ENCODE assay signal across 8 cellular contexts in genomic region chr20:53872561-53873248, GRCh38.
A peak's percentile ranks its signal among the peaks of the same experiment; 100 is the strongest.
DNase-seq lines count a peak whose midpoint lies in the region; ATAC-seq, FAIRE-seq and TF ChIP-seq lines count a peak whose summit lies in the region.

No MANE protein-coding gene starts in this region.

- no peaks in the 10 kb centered on the region for H3K79me2 ChIP-seq in keratinocyte (ENCODE audit: control insufficient read depth, insufficient read depth, low read length)

- dilution Hi-C loops in keratinocyte (cut with MboI; ENCODE audit: extremely low pct_ligation_motif_present, low sequenced_read_pairs), result no loop called here

- H3K9me1 ChIP-seq in keratinocyte (ENCODE audit: control insufficient read depth, extremely low read depth, insufficient read depth, low read length), result no peaks in the 10 kb centered on the region

- no peak for FAIRE-seq in keratinocyte (lab: Jason Lieb, UNC)

- H3K4me3 ChIP-seq in HL-60 (replicated peaks; ENCODE audit: insufficient read depth, low read length), result no peak overlapping the region
- H3K4me3 ChIP-seq in keratinocyte (ENCODE audit: control insufficient read depth in 2 of 3, extremely low read depth in 1 of 3, insufficient read depth in 2 of 3, low read depth in 1 of 3, low read length in 3 of 3), result peak overlapping the region in 1 of 3 experiments; percentile 11

- peaks cover 38% of the 10 kb centered on the region for H3K4me1 ChIP-seq in keratinocyte (ENCODE audit: control insufficient read depth, extremely low read depth, insufficient read depth, low read length)

- ATAC-seq in GM18861 (IDR thresholded peaks at IDR 0.05; ENCODE audit: unreplicated experiment), result peak; percentile 36
- ATAC-seq in activated T-cell treated with anti-CD3 and anti-CD28 coated beads, Interleukin-2, amount 50 U/mL, for 4 hours, result peak; percentile 44 to 46
- no peak for ATAC-seq in GM21576 (IDR thresholded peaks at IDR 0.05; ENCODE audit: unreplicated experiment)
- ATAC-seq in GM18870 (IDR thresholded peaks at IDR 0.05; ENCODE audit: unreplicated experiment), result no peak

- no peaks in the 10 kb centered on the region for H4K20me1 ChIP-seq in keratinocyte (ENCODE audit: control insufficient read depth, extremely low read depth, insufficient read depth, low read length)

- no peaks in the 10 kb centered on the region for H3K36me3 ChIP-seq in keratinocyte (ENCODE audit: control insufficient read depth in 2 of 2, extremely low read depth in 1 of 2, insufficient read depth in 2 of 2, low read length in 2 of 2)

- peak overlapping the region; percentile 86 for H2AFZ ChIP-seq in keratinocyte (ENCODE audit: control insufficient read depth, low read length)

- H3K36me3 Mint-ChIP-seq in activated T-cell treated with anti-CD3 and anti-CD28 coated beads, Interleukin-2, amount 50 U/mL, for 4 hours (ENCODE audit: insufficient read depth), result no peaks in the 10 kb centered on the region

- H3K27me3 Mint-ChIP-seq in activated T-cell treated with anti-CD3 and anti-CD28 coated beads, Interleukin-2, amount 50 U/mL, for 4 hours (ENCODE audit: low read depth), result no peaks in the 10 kb centered on the region

- DNase-seq in HL-60 (ENCODE audit: low read depth in 1 of 2, low spot score in 1 of 2) (no peak), keratinocyte (ENCODE audit: low read depth, low spot score) (no peak), NCI-H524 treated with DMSO at 0.1 percent for 48 hours (lab: John Stamatoyannopoulos, UW) (no peak), midbrain (lab: John Stamatoyannopoulos, UW) (no peak)
- peak; percentile 24 for DNase-seq in activated T-cell treated with anti-CD3 and anti-CD28 coated beads, Interleukin-2, amount 50 U/mL, for 4 hours

- TF ChIP-seq CTCF in HL-60 (IDR thresholded peaks at IDR 0.05; ENCODE audit: insufficient read depth, low read length) (no peak), keratinocyte (optimal IDR thresholded peaks at IDR 0.05 in 1 of 3, IDR thresholded peaks at IDR 0.05 in 1 of 3, conservative IDR thresholded peaks at IDR 0.05 in 1 of 3; ENCODE audit: extremely low read depth in 1 of 3, insufficient read depth in 2 of 3, low read length in 3 of 3) (no peak)

- H3K4me3 Mint-ChIP-seq in activated T-cell treated with anti-CD3 and anti-CD28 coated beads, Interleukin-2, amount 50 U/mL, for 4 hours, result peak overlapping the region; percentile 83

- peak overlapping the region; percentile 76 for H3K4me2 ChIP-seq in keratinocyte (ENCODE audit: control insufficient read depth, extremely low read depth, insufficient read depth, low read depth, low read length)

- no peaks in the 10 kb centered on the region for H3K27me3 ChIP-seq in HL-60 (ENCODE audit: insufficient read depth, poor library complexity, severe bottlenecking)
- no peaks in the 10 kb centered on the region for H3K27me3 ChIP-seq in keratinocyte (ENCODE audit: control insufficient read depth, extremely low read depth, insufficient read depth, low read length)

- no peaks in the 10 kb centered on the region for H3K9me3 ChIP-seq in keratinocyte (ENCODE audit: control insufficient read depth, low read depth, low read length)

- peak overlapping the region; percentile 4; the same call in 1 of the 2 replicates for H3K27ac ChIP-seq in HL-60 (replicated peaks)
- peak overlapping the region; percentile 42 for H3K27ac ChIP-seq in keratinocyte (ENCODE audit: control insufficient read depth, insufficient read depth, low read length)

- H3K9ac ChIP-seq in keratinocyte (ENCODE audit: control insufficient read depth, extremely low read depth, insufficient read depth, low read length), result peak overlapping the region; percentile 53

- peaks cover 48% of the 10 kb centered on the region for H3K4me1 Mint-ChIP-seq in activated T-cell treated with anti-CD3 and anti-CD28 coated beads, Interleukin-2, amount 50 U/mL, for 4 hours (ENCODE audit: low read depth)

- no peaks in the 10 kb centered on the region for H3K9me3 Mint-ChIP-seq in activated T-cell treated with anti-CD3 and anti-CD28 coated beads, Interleukin-2, amount 50 U/mL, for 4 hours

Comparison
In these comparisons a context has a peak if more than half of its experiments do, and no peak if none do; other contexts are left out.
1. ATAC-seq: peak in GM18861 (single experiment) and activated T-cell treated with anti-CD3 and anti-CD28 coated beads, Interleukin-2, amount 50 U/mL, for 4 hours (2 of 2); none in GM21576 (single experiment) and GM18870 (single experiment).